Comparison of ENCODE assay signal across 22 cellular contexts in the genomic region with DNA sequence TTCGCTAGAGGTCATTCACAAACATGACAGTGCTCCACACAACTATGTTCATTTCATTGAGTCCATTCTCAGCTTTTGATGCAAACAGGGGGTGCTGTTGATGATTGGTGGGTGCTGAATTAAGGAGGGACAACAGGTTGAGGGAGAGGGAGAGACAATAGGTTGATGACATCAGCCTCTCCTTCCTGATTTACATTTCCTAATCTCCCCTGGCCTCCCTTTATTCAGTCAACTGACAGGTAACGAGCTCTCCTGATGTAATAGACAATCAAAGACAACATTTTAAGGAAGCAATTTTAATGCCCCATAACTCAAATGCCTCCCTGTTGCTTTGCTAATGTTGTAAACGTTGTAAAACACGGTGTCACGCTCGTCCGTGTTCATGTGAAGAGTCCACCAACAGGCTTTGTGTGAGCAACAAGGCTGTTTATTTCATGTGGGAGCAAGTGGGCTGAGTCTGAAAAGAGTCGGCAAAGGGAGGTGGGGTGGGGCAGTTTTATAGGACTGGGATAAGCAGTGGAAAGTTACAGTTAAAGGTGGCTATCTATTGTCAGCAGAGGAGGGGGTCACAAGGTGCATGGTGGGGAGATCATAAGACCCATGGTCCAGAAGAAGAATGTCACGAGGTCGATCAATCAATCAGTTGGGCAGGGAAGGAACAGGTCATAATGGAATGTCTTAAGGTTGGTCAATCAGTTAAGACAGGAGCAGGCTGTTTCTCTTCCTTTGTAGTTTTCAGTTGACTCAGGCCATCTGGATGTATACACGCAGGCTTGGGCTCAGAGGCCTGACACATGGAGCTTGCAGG. TPM values are rescaled to one million over a fixed set of nuclear protein-coding genes. Genes with fewer than 3 reads are reported as not detected.
"Had no signal": no experiment of that assay in that cellular context is flagged by ENCODE, and none has a peak within 500 bp of the region (broad histone marks: within the 10 kb centered on the region; RNA-seq: fewer than 3 reads in every experiment).

No MANE protein-coding gene starts in this region.

- H3K9me3 ChIP-seq: mucosa of descending colon, ovary, psoas muscle had no signal

- H3K27me3 ChIP-seq: ovary had no signal

- H3K4me3 ChIP-seq: coronary artery, mucosa of descending colon, ovary, psoas muscle, skin epidermis had no signal

- H3K36me3 Mint-ChIP-seq: immature natural killer cell; naive thymus-derived CD4-positive, alpha-beta T cell had no signal

- ATAC-seq: activated CD8-positive, alpha-beta T cell treated with anti-CD3 and anti-CD28 coated beads for 36 hours; activated naive CD8-positive, alpha-beta T cell treated with anti-CD3 and anti-CD28 coated beads, Interleukin-2, amount 50 U/mL, for 24 hours; left ventricle myocardium superior; mucosa of descending colon; naive thymus-derived CD4-positive, alpha-beta T cell; psoas muscle; right cardiac atrium had no signal

- H3K27ac Mint-ChIP-seq: activated CD4-positive, alpha-beta T cell treated with anti-CD3 and anti-CD28 coated beads, Interleukin-2, amount 10 ng/mL, durations not matched to agents 24 days and 14 days; activated CD8-positive, alpha-beta T cell treated with anti-CD3 and anti-CD28 coated beads for 36 hours; activated naive CD4-positive, alpha-beta T cell treated with anti-CD3 and anti-CD28 coated beads, Interleukin-2, amount 10 ng/mL, durations not matched to agents 7 days and 5 days; activated naive CD8-positive, alpha-beta T cell treated with anti-CD3 and anti-CD28 coated beads, Interleukin-2, amount 50 U/mL, for 24 hours; brain; immature natural killer cell; naive thymus-derived CD4-positive, alpha-beta T cell; stimulated activated naive CD8-positive, alpha-beta T cell treated with anti-CD3 and anti-CD28 coated beads, Interleukin-15, Interleukin-2, amounts not matched to agents 100 ng/mL and 50 ng/mL, for 24 hours; T-helper 2 cell treated with Interferon-gamma antibody and Interleukin-4, amounts not matched to agents 5 μg/mL and 100 μg/mL, for 36 hours had no signal

- H3K36me3 ChIP-seq: ovary had no signal

- H3K9me3 Mint-ChIP-seq: activated CD4-positive, alpha-beta T cell treated with anti-CD3 and anti-CD28 coated beads, Interleukin-2, amount 10 ng/mL, durations not matched to agents 24 days and 14 days; activated CD8-positive, alpha-beta T cell treated with anti-CD3 and anti-CD28 coated beads for 36 hours; activated naive CD4-positive, alpha-beta T cell treated with anti-CD3 and anti-CD28 coated beads, Interleukin-2, amount 10 ng/mL, durations not matched to agents 7 days and 5 days; activated naive CD8-positive, alpha-beta T cell treated with anti-CD3 and anti-CD28 coated beads, Interleukin-2, amount 50 U/mL, for 24 hours; brain; immature natural killer cell; naive thymus-derived CD4-positive, alpha-beta T cell; stimulated activated naive CD8-positive, alpha-beta T cell treated with anti-CD3 and anti-CD28 coated beads, Interleukin-15, Interleukin-2, amounts not matched to agents 100 ng/mL and 50 ng/mL, for 24 hours; T-helper 2 cell treated with Interferon-gamma antibody and Interleukin-4, amounts not matched to agents 5 μg/mL and 100 μg/mL, for 36 hours had no signal

- H3K4me1 ChIP-seq: psoas muscle had no signal

- DNase-seq: activated CD4-positive, alpha-beta T cell treated with anti-CD3 and anti-CD28 coated beads, Interleukin-2, amount 10 ng/mL, durations not matched to agents 24 days and 14 days; activated CD8-positive, alpha-beta T cell treated with anti-CD3 and anti-CD28 coated beads for 36 hours; activated naive CD4-positive, alpha-beta T cell treated with anti-CD3 and anti-CD28 coated beads, Interleukin-2, amount 10 ng/mL, durations not matched to agents 7 days and 5 days; activated naive CD8-positive, alpha-beta T cell treated with anti-CD3 and anti-CD28 coated beads, Interleukin-2, amount 50 U/mL, for 24 hours; activated T-cell treated with anti-CD3 and anti-CD28 coated beads, Interleukin-2, amount 50 U/mL, for 1 hour; anterior cingulate cortex; central memory CD4-positive, alpha-beta T cell; foreskin melanocyte; glutamatergic neuron; hypothalamus; immature natural killer cell; left ventricle myocardium superior; naive thymus-derived CD4-positive, alpha-beta T cell; ovary; psoas muscle; right cardiac atrium had no signal

- H3K4me3 Mint-ChIP-seq: activated CD4-positive, alpha-beta T cell treated with anti-CD3 and anti-CD28 coated beads, Interleukin-2, amount 10 ng/mL, durations not matched to agents 24 days and 14 days; activated CD8-positive, alpha-beta T cell treated with anti-CD3 and anti-CD28 coated beads for 36 hours; activated naive CD4-positive, alpha-beta T cell treated with anti-CD3 and anti-CD28 coated beads, Interleukin-2, amount 10 ng/mL, durations not matched to agents 7 days and 5 days; activated naive CD8-positive, alpha-beta T cell treated with anti-CD3 and anti-CD28 coated beads, Interleukin-2, amount 50 U/mL, for 24 hours; immature natural killer cell; naive thymus-derived CD4-positive, alpha-beta T cell; stimulated activated naive CD8-positive, alpha-beta T cell treated with anti-CD3 and anti-CD28 coated beads, Interleukin-15, Interleukin-2, amounts not matched to agents 100 ng/mL and 50 ng/mL, for 24 hours; T-helper 2 cell treated with Interferon-gamma antibody and Interleukin-4, amounts not matched to agents 5 μg/mL and 100 μg/mL, for 36 hours had no signal

- H3K27ac ChIP-seq: coronary artery, ovary, psoas muscle, skin epidermis had no signal

- H3K27me3 Mint-ChIP-seq: activated CD8-positive, alpha-beta T cell treated with anti-CD3 and anti-CD28 coated beads for 36 hours; activated naive CD4-positive, alpha-beta T cell treated with anti-CD3 and anti-CD28 coated beads, Interleukin-2, amount 10 ng/mL, durations not matched to agents 7 days and 5 days; activated naive CD8-positive, alpha-beta T cell treated with anti-CD3 and anti-CD28 coated beads, Interleukin-2, amount 50 U/mL, for 24 hours; stimulated activated naive CD8-positive, alpha-beta T cell treated with anti-CD3 and anti-CD28 coated beads, Interleukin-15, Interleukin-2, amounts not matched to agents 100 ng/mL and 50 ng/mL, for 24 hours had no signal

RNA-seq across cellular contexts. Expression of gene CFI, which starts 9.0 kb away (rescaled TPM):
- total RNA-seq: activated CD4-positive, alpha-beta T cell treated with anti-CD3 and anti-CD28 coated beads, Interleukin-2, amount 10 ng/mL, durations not matched to agents 24 days and 14 days; activated CD8-positive, alpha-beta T cell treated with anti-CD3 and anti-CD28 coated beads for 36 hours; naive thymus-derived CD4-positive, alpha-beta T cell had no signal
- polyA plus RNA-seq: immature natural killer cell; naive thymus-derived CD4-positive, alpha-beta T cell had no signal

RNA-seq across cellular contexts. Expression of gene RRH, which starts 17.0 kb away (rescaled TPM):
- total RNA-seq: activated CD4-positive, alpha-beta T cell treated with anti-CD3 and anti-CD28 coated beads, Interleukin-2, amount 10 ng/mL, durations not matched to agents 24 days and 14 days; activated CD8-positive, alpha-beta T cell treated with anti-CD3 and anti-CD28 coated beads for 36 hours; left ventricle myocardium superior; mucosa of descending colon had no signal
- polyA plus RNA-seq: naive thymus-derived CD4-positive, alpha-beta T cell; right cardiac atrium had no signal

RNA-seq across cellular contexts. Expression of gene LRIT3, which starts 37.1 kb away (rescaled TPM):
- total RNA-seq: left ventricle myocardium superior had no signal
- polyA plus RNA-seq: immature natural killer cell had no signal
